ENCODE assay signal across 3 cellular contexts in genomic region chr3:32965617-32966213, GRCh38. TPM values are rescaled to one million over a fixed set of nuclear protein-coding genes. Genes with fewer than 3 reads are reported as not detected.
"Had no signal": no experiment of that assay in that cellular context is flagged by ENCODE, and none has a peak within 500 bp of the region (broad histone marks: within the 10 kb centered on the region; RNA-seq: fewer than 3 reads in every experiment).

No MANE protein-coding gene starts in this region.

RNA-seq across cellular contexts. Expression of gene CCR4, which starts 14.3 kb away (rescaled TPM):
- total RNA-seq: bronchial epithelial cell, cardiac muscle cell, chondrocyte had no signal
- polyA plus RNA-seq: cardiac muscle cell had no signal
